Comparison of ENCODE assay signal across 22 cellular contexts in genomic region chr20:7399575-7399974, GRCh38.
DNase-seq lines count a peak whose midpoint lies in the region; ATAC-seq, FAIRE-seq and TF ChIP-seq lines count a peak whose summit lies in the region.
"Had no signal": no experiment of that assay in that cellular context is flagged by ENCODE, and none has a peak within 500 bp of the region (broad histone marks: within the 10 kb centered on the region; RNA-seq: fewer than 3 reads in every experiment).

No MANE protein-coding gene starts in this region.

- in situ Hi-C loops in mammary epithelial cell (cut with MboI; ENCODE audit: low sequenced_read_pairs in 2 of 2): loop anchor here in 1 of 2 donors (25.0 kb wide), 1 partner anchor 463 kb away; no protein-coding TSS in a partner anchor

- FAIRE-seq in endothelial cell of umbilical vein (lab: Jason Lieb, UNC): peak; percentile 52
- FAIRE-seq: GM19239, RCC 7860 had no signal

- ATAC-seq in HG03432 (IDR thresholded peaks at IDR 0.05; ENCODE audit: unreplicated experiment): no peak
- no peak for ATAC-seq in stimulated activated effector memory CD8-positive, alpha-beta T cell treated with anti-CD3 and anti-CD28 coated beads, Interleukin-12 subunit alpha, Interleukin-12 subunit beta, amount 100 ng/mL, for 72 hours
- ATAC-seq in GM21360 (IDR thresholded peaks at IDR 0.05; ENCODE audit: unreplicated experiment): no peak

- no peak overlapping the region for H3K27ac Mint-ChIP-seq in stimulated activated effector memory CD8-positive, alpha-beta T cell treated with anti-CD3 and anti-CD28 coated beads, Interleukin-12 subunit alpha, Interleukin-12 subunit beta, amount 100 ng/mL, for 72 hours
- H3K27ac Mint-ChIP-seq: CD8-positive, alpha-beta memory T cell had no signal

- CTCF ChIA-PET in mammary epithelial cell (lab: Charles Lee; ENCODE audit: low non-redundant PET): no interaction called here
- CTCF ChIA-PET in endothelial cell of umbilical vein (lab: Charles Lee): interaction anchor here (1.0 to 1.6 kb wide), 8 partner anchors 12 to 529 kb away, joined by 3 to 5 read pairs (median 3); no protein-coding TSS in a partner anchor

- no peak overlapping the region for H3K27ac ChIP-seq in mammary epithelial cell (ENCODE audit: insufficient read depth, low read depth, low read length)
- H3K27ac ChIP-seq in breast epithelium: no peak overlapping the region
- H3K27ac ChIP-seq in endothelial cell of umbilical vein (ENCODE audit: insufficient read depth, low read depth, low read length): peak overlapping the region; percentile 59
- H3K27ac ChIP-seq: C4-2B, SJSA1 had no signal

- H4K20me1 ChIP-seq in mammary epithelial cell (ENCODE audit: insufficient read depth, low read length) (no peaks in the 10 kb centered on the region), endothelial cell of umbilical vein (replicated peaks; ENCODE audit: control insufficient read depth, extremely low read depth, insufficient read depth, low read length) (no peaks in the 10 kb centered on the region)

- DNase-seq in mammary epithelial cell (no peak), breast epithelium (ENCODE audit: low spot score in 2 of 2) (no peak), OCI-M1 (lab: John Stamatoyannopoulos, UW) (peak; percentile 69), endothelial cell of umbilical vein (ENCODE audit: low read depth, low spot score) (peak; percentile 79), pulmonary artery endothelial cell (ENCODE audit: low read depth, low spot score) (peak; percentile 22)
- no peak for DNase-seq in stimulated activated effector memory CD8-positive, alpha-beta T cell treated with anti-CD3 and anti-CD28 coated beads, Interleukin-12 subunit alpha, Interleukin-12 subunit beta, amount 100 ng/mL, for 72 hours (ENCODE audit: low spot score in 2 of 2)
- DNase-seq: CD8-positive, alpha-beta memory T cell; DMS79; KBM-7; NCI-H1105; NCI-H146; NCI-H2029; NCI-H2227 treated with DMSO at 0.1 percent for 48 hours; NCI-H510A; NK-92 treated with Interleukin-12 subunit alpha and Interleukin-12 subunit beta, amount 100 ng/mL, for 24 hours had no signal

- H3K4me1 ChIP-seq in mammary epithelial cell (ENCODE audit: insufficient read depth, low read length) (no peaks in the 10 kb centered on the region), breast epithelium (no peaks in the 10 kb centered on the region), endothelial cell of umbilical vein (ENCODE audit: control insufficient read depth, extremely low read depth, insufficient read depth, low read length) (peaks cover 15% of the 10 kb centered on the region)
- H3K4me1 ChIP-seq: HAP-1, SJSA1 had no signal

- no peaks in the 10 kb centered on the region for H3K4me1 Mint-ChIP-seq in stimulated activated effector memory CD8-positive, alpha-beta T cell treated with anti-CD3 and anti-CD28 coated beads, Interleukin-12 subunit alpha, Interleukin-12 subunit beta, amount 100 ng/mL, for 72 hours
- H3K4me1 Mint-ChIP-seq: CD8-positive, alpha-beta memory T cell had no signal

- H3K27me3 ChIP-seq in mammary epithelial cell (ENCODE audit: insufficient read depth, low read length) (no peaks in the 10 kb centered on the region), breast epithelium (no peaks in the 10 kb centered on the region), endothelial cell of umbilical vein (ENCODE audit: control insufficient read depth in 2 of 2, insufficient read depth in 2 of 2, low read length in 2 of 2) (peaks cover 0 to 2% of the 10 kb centered on the region in 2 experiments)
- H3K27me3 ChIP-seq: SJSA1 had no signal

- H3K36me3 Mint-ChIP-seq in stimulated activated effector memory CD8-positive, alpha-beta T cell treated with anti-CD3 and anti-CD28 coated beads, Interleukin-12 subunit alpha, Interleukin-12 subunit beta, amount 100 ng/mL, for 72 hours: no peaks in the 10 kb centered on the region
- H3K36me3 Mint-ChIP-seq: CD8-positive, alpha-beta memory T cell had no signal

- H3K36me3 ChIP-seq in mammary epithelial cell (ENCODE audit: insufficient read depth, low read length): no peaks in the 10 kb centered on the region
- no peaks in the 10 kb centered on the region for H3K36me3 ChIP-seq in breast epithelium
- no peaks in the 10 kb centered on the region for H3K36me3 ChIP-seq in endothelial cell of umbilical vein (ENCODE audit: control insufficient read depth in 2 of 2, extremely low read depth in 1 of 2, insufficient read depth in 2 of 2, low read length in 2 of 2)
- H3K36me3 ChIP-seq: HAP-1, SJSA1 had no signal

- POLR2A ChIA-PET in endothelial cell of umbilical vein (lab: Charles Lee): interaction anchor here (0.6 kb wide), 1 partner anchor 263 kb away, joined by 3 read pairs; no protein-coding TSS in a partner anchor

- H2AFZ ChIP-seq in mammary epithelial cell (ENCODE audit: low read depth, low read length) (peak overlapping the region; percentile 57), endothelial cell of umbilical vein (ENCODE audit: low read depth, low read length) (peak overlapping the region; percentile 88)

- H3K9ac ChIP-seq in mammary epithelial cell (ENCODE audit: insufficient read depth, low read length): no peak overlapping the region
- H3K9ac ChIP-seq in endothelial cell of umbilical vein (replicated peaks; ENCODE audit: extremely low read depth, insufficient read depth, low read length): peak overlapping the region; percentile 38

- TF ChIP-seq CTCF in mammary epithelial cell (conservative IDR thresholded peaks at IDR 0.05 in 1 of 2, IDR thresholded peaks at IDR 0.05 in 1 of 2; ENCODE audit: extremely low read depth in 1 of 2, insufficient read depth in 1 of 2, low read depth in 1 of 2, low read length in 2 of 2): no peak
- TF ChIP-seq CTCF in breast epithelium (IDR thresholded peaks at IDR 0.05): no peak
- no peak for TF ChIP-seq CTCF in endothelial cell of umbilical vein (IDR thresholded peaks at IDR 0.05; ENCODE audit: extremely low read depth in 1 of 2, insufficient read depth in 1 of 2, low read depth in 1 of 2, low read length in 2 of 2)

- H3K4me2 ChIP-seq in mammary epithelial cell (ENCODE audit: insufficient read depth, low read depth, low read length) (no peak overlapping the region), endothelial cell of umbilical vein (ENCODE audit: insufficient read depth, low read length) (peak overlapping the region; percentile 61)

- H3K79me2 ChIP-seq in mammary epithelial cell (ENCODE audit: insufficient read depth, low read length): no peaks in the 10 kb centered on the region
- H3K79me2 ChIP-seq in endothelial cell of umbilical vein (ENCODE audit: control insufficient read depth, insufficient read depth, low read length): no peaks in the 10 kb centered on the region

- TF ChIP-seq POLR2A in breast epithelium (IDR thresholded peaks at IDR 0.05) (no peak), endothelial cell of umbilical vein (IDR thresholded peaks at IDR 0.05; ENCODE audit: low read depth, low read length) (no peak)

- H3K4me3 ChIP-seq in mammary epithelial cell (replicated peaks in 1 of 3; ENCODE audit: insufficient read depth in 1 of 3, low read depth in 2 of 3, low read length in 3 of 3): no peak overlapping the region
- H3K4me3 ChIP-seq in breast epithelium: no peak overlapping the region
- H3K4me3 ChIP-seq in endothelial cell of umbilical vein (replicated peaks in 1 of 3; ENCODE audit: insufficient read depth in 1 of 3, low read depth in 1 of 3, low read length in 3 of 3): no peak overlapping the region
- H3K4me3 ChIP-seq: HAP-1, SJSA1 had no signal

- H3K9me3 ChIP-seq in mammary epithelial cell (replicated peaks; ENCODE audit: insufficient read depth, low read length): no peaks in the 10 kb centered on the region
- peaks cover 6 to 8% of the 10 kb centered on the region in 2 donors for H3K9me3 ChIP-seq in breast epithelium
- no peaks in the 10 kb centered on the region for H3K9me3 ChIP-seq in endothelial cell of umbilical vein (replicated peaks; ENCODE audit: control insufficient read depth, insufficient read depth, low read length)
- H3K9me3 ChIP-seq: HAP-1, SJSA1 had no signal

- dilution Hi-C loops in mammary epithelial cell (cut with HindIII; ENCODE audit: low sequenced_read_pairs) (no loop called here), endothelial cell of umbilical vein (cut with MboI; ENCODE audit: extremely low pct_ligation_motif_present, low sequenced_read_pairs) (no loop called here)

- H3K9me1 ChIP-seq in endothelial cell of umbilical vein (replicated peaks; ENCODE audit: control insufficient read depth, extremely low read depth, insufficient read depth, low read length): no peaks in the 10 kb centered on the region

- 62% methylated on average over 3 of the region's 3 CpGs for WGBS in mammary epithelial cell (ENCODE audit: low coverage, missing lambda C conversion rate)

- no peak overlapping the region for H3K4me3 Mint-ChIP-seq in stimulated activated effector memory CD8-positive, alpha-beta T cell treated with anti-CD3 and anti-CD28 coated beads, Interleukin-12 subunit alpha, Interleukin-12 subunit beta, amount 100 ng/mL, for 72 hours
- H3K4me3 Mint-ChIP-seq: CD8-positive, alpha-beta memory T cell had no signal

- BruUV-seq in mammary epithelial cell (replicated peaks; lab: Mats Ljungman, UMichigan): no TSS peak
- BruUV-seq in endothelial cell of umbilical vein (replicated peaks; lab: Mats Ljungman, UMichigan): TSS peak; percentile 11

- peaks cover 8% of the 10 kb centered on the region for H3K9me3 Mint-ChIP-seq in stimulated activated effector memory CD8-positive, alpha-beta T cell treated with anti-CD3 and anti-CD28 coated beads, Interleukin-12 subunit alpha, Interleukin-12 subunit beta, amount 100 ng/mL, for 72 hours

- intact Hi-C loops in mammary epithelial cell (cut with micrococcal nuclease): no loop called here
- intact Hi-C loops in breast epithelium (cut with DNase I; ENCODE audit: low total_unique reads): no loop called here
- intact Hi-C loops in endothelial cell of umbilical vein (cut with micrococcal nuclease): loop anchor here (1.0 to 10.0 kb wide), 6 partner anchors 99 to 885 kb away; no protein-coding TSS in a partner anchor

TF ChIP-seq in endothelial cell of umbilical vein, 7 proteins besides CTCF, POLR2A, EP300 and RAD21:
- no peak for TF ChIP-seq MYC (IDR thresholded peaks at IDR 0.05; ENCODE audit: low read depth, low read length)
- peak; percentile 24 for TF ChIP-seq MAX (IDR thresholded peaks at IDR 0.05; ENCODE audit: insufficient read depth, insufficient read length)
TF ChIP-seq in endothelial cell of umbilical vein: peak in this region for 1.

Comparison
In these comparisons a context has a peak if more than half of its experiments do, and no peak if none do; other contexts are left out.
1. DNase-seq: peak in OCI-M1 (single experiment), endothelial cell of umbilical vein (single experiment) and pulmonary artery endothelial cell (single experiment); none in mammary epithelial cell (single experiment), breast epithelium (0 of 2) and stimulated activated effector memory CD8-positive, alpha-beta T cell treated with anti-CD3 and anti-CD28 coated beads, Interleukin-12 subunit alpha, Interleukin-12 subunit beta, amount 100 ng/mL, for 72 hours (0 of 2).